Comparison of ENCODE assay signal across 8 cellular contexts in the genomic region with DNA sequence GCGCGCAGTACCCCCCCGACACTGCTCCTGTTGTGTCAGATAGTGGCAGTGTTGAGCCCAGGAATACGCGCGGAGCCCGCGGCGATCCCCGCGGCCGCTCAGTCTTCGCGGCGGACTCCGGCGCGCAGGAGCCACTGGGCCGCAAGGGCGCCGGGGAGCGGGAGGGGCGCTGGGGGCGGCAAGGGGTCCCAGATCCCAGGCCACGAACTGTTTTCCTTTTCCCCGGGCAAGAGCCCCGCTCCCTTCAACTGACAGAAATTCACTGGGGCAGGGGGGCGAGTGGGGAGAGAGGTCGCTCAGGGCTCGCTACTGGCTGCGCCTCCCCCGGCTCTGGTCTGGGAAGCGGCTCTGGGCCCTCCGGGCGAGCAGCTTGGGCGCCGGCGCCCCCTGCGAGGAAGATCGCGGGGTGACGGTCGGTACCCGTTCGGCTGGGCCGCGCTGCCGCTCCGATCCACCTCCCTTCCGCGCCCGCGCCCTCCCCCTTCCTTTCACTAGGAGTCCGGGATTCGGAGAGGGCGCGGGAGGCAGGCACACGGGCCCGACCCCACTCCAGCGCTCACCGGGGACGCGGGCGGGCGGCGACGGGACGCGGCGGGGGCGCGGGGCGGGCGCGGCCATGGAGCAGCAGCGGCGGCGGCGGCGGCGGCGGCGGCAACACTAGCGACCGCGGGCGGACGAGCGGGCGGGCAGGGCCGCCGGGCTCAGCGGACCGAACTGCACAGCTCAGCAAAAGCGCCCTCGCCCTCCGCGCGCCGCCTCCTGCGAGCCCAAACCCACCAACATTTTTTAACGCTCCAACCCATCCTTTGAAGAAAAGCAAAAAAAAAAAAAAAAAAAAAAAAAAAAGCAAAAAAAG. TPM values are rescaled to one million over a fixed set of nuclear protein-coding genes. Genes with fewer than 3 reads are reported as not detected.
DNase-seq lines count a peak whose midpoint lies in the region; ATAC-seq and TF ChIP-seq lines count a peak whose summit lies in the region.

No MANE protein-coding gene starts in this region.

- no peaks in the 10 kb centered on the region for H3K9me3 ChIP-seq in mucosa of descending colon

- H3K4me3 ChIP-seq in epithelial cell of esophagus (ENCODE audit: low read length) = peak overlapping the region; percentile 73
- H3K4me3 ChIP-seq in mucosa of descending colon = peak overlapping the region; percentile 41

- DNase-seq in COLO829 (ENCODE audit: low spot score) = peak; percentile 58
- peak; percentile 86 for DNase-seq in NCI-H82 (lab: John Stamatoyannopoulos, UW)
- DNase-seq in activated T-cell treated with anti-CD3 and anti-CD28 coated beads for 1 hour (ENCODE audit: low read depth) = peak; percentile 44
- DNase-seq in epithelial cell of esophagus (ENCODE audit: low read depth) = peak; percentile 88
- DNase-seq in mucosa of descending colon = peak; percentile 90 to 92 (median 91)
- DNase-seq in stimulated activated CD8-positive, alpha-beta memory T cell treated with anti-CD3 and anti-CD28 coated beads, Interleukin-4, amount 100 ng/mL, for 1 hour (ENCODE audit: low read depth in 2 of 2, low spot score in 1 of 2) = peak; percentile 41 to 51

- peak; percentile 88 for ATAC-seq in GM19455 (IDR thresholded peaks at IDR 0.05; ENCODE audit: unreplicated experiment)
- peak; percentile 62 for ATAC-seq in HG03575 (IDR thresholded peaks at IDR 0.05; ENCODE audit: extremely low read depth, insufficient number of reproducible peaks, low FRiP score, unreplicated experiment)
- ATAC-seq in mucosa of descending colon = peak; percentile 97

- no peaks in the 10 kb centered on the region for H3K36me3 ChIP-seq in mucosa of descending colon (ENCODE audit: low read depth)

- TF ChIP-seq CTCF in epithelial cell of esophagus (IDR thresholded peaks at IDR 0.05; ENCODE audit: insufficient read depth, low read depth, low read length, missing control alignments) = peak; percentile 60
- peak; percentile 46 for TF ChIP-seq CTCF in mucosa of descending colon (IDR thresholded peaks at IDR 0.05)

- peaks cover 4% of the 10 kb centered on the region for H3K4me1 ChIP-seq in mucosa of descending colon (ENCODE audit: low read depth)

- intact Hi-C loops in mucosa of descending colon (cut with DNase I, micrococcal nuclease) = loop anchor here in 1 of 2 donors (10.0 kb wide), 1 partner anchor 216 kb away; no protein-coding TSS in a partner anchor

RNA-seq across cellular contexts. Expression of gene SETBP1, which starts 1.4 kb away (rescaled TPM):
- 10 to 100 TPM; 15.0 to 97.2 (median 17.8) TPM for total RNA-seq in mucosa of descending colon

Comparison
In these comparisons a context has a peak if more than half of its experiments do, and no peak if none do; other contexts are left out.
1. Peak in every context shown above with its lines: DNase-seq, ATAC-seq and H3K4me3 ChIP-seq.